8 cellular contexts compared by ENCODE assay signal in genomic region chr3:64533565-64534317, GRCh38.
DNase-seq lines count a peak whose midpoint lies in the region; ATAC-seq and TF ChIP-seq lines count a peak whose summit lies in the region.

No MANE protein-coding gene starts in this region.

- H3K4me3 ChIP-seq in lower lobe of right lung: no peak overlapping the region

- intact Hi-C loops in lower lobe of right lung (cut with DNase I): no loop called here

- peak; percentile 82 for TF ChIP-seq CTCF in lower lobe of right lung (IDR thresholded peaks at IDR 0.05)

- H3K27ac ChIP-seq in lower lobe of right lung: peak overlapping the region; percentile 38

- ATAC-seq in GM19023 (IDR thresholded peaks at IDR 0.05; ENCODE audit: unreplicated experiment) (peak; percentile 90), HG03095 (IDR thresholded peaks at IDR 0.05; ENCODE audit: unreplicated experiment) (peak; percentile 98), lower lobe of right lung (peak; percentile 95 to 97)

- peak; percentile 11 to 76 (median 53) for DNase-seq in C1 segment of cervical spinal cord (lab: John Stamatoyannopoulos, UW)
- DNase-seq in NCI-H2081 (lab: John Stamatoyannopoulos, UW): peak; percentile 80 to 81
- peak; percentile 67 for DNase-seq in UCSD-AML1 (lab: John Stamatoyannopoulos, UW; ENCODE audit: unreplicated experiment)
- peak; percentile 77 to 89 for DNase-seq in dermis microvascular lymphatic vessel endothelial cell (ENCODE audit: low read depth in 2 of 2)
- DNase-seq in lower lobe of right lung: peak; percentile 83
- DNase-seq in stimulated activated CD8-positive, alpha-beta memory T cell treated with anti-CD3 and anti-CD28 coated beads, Interleukin-12 subunit alpha, Interleukin-12 subunit beta, amount 100 ng/mL, for 24 hours (ENCODE audit: extremely low read depth): peak; percentile 2

- H3K9me3 ChIP-seq in lower lobe of right lung: no peaks in the 10 kb centered on the region

- no peaks in the 10 kb centered on the region for H3K27me3 ChIP-seq in lower lobe of right lung (ENCODE audit: low read depth)

- peaks cover 3% of the 10 kb centered on the region for H3K36me3 ChIP-seq in lower lobe of right lung

- peaks cover 12% of the 10 kb centered on the region for H3K4me1 ChIP-seq in lower lobe of right lung

Comparison
In these comparisons a context has a peak if more than half of its experiments do, and no peak if none do; other contexts are left out.
1. DNase-seq: peak in every context shown above with its lines; median percentile 83 in dermis microvascular lymphatic vessel endothelial cell; 83 in lower lobe of right lung; 80 in NCI-H2081; 67 in UCSD-AML1; 53 in C1 segment of cervical spinal cord; 2 in stimulated activated CD8-positive, alpha-beta memory T cell treated with anti-CD3 and anti-CD28 coated beads, Interleukin-12 subunit alpha, Interleukin-12 subunit beta, amount 100 ng/mL, for 24 hours.